In genomic region chr6:137084865-137085617, GRCh38 we compare ENCODE assay signal across 24 cellular contexts. TPM values are rescaled to one million over a fixed set of nuclear protein-coding genes. Genes with fewer than 3 reads are reported as not detected.
DNase-seq lines count a peak whose midpoint lies in the region; ATAC-seq, FAIRE-seq and TF ChIP-seq lines count a peak whose summit lies in the region.
"Had no signal": no experiment of that assay in that cellular context is flagged by ENCODE, and none has a peak within 500 bp of the region (broad histone marks: within the 10 kb centered on the region; RNA-seq: fewer than 3 reads in every experiment).

No MANE protein-coding gene starts in this region.

- no peaks in the 10 kb centered on the region for H3K9me3 Mint-ChIP-seq in activated CD4-positive, alpha-beta memory T cell treated with anti-CD3 and anti-CD28 coated beads for 36 hours
- H3K9me3 Mint-ChIP-seq in activated CD4-positive, alpha-beta memory T cell treated with anti-CD3 and anti-CD28 coated beads, Interleukin-2, amount 10 ng/mL, durations not matched to agents 7 days and 5 days = no peaks in the 10 kb centered on the region
- H3K9me3 Mint-ChIP-seq: T-helper 1 cell treated with Interleukin-12 subunit alpha and Interleukin-12 subunit beta and Interleukin-4 antibody, amounts not matched to agents 30 μg/mL and 1 μg/mL, for 36 hours had no signal

- H3K27ac Mint-ChIP-seq in activated CD4-positive, alpha-beta memory T cell treated with anti-CD3 and anti-CD28 coated beads for 36 hours = peak overlapping the region; percentile 9
- H3K27ac Mint-ChIP-seq in activated CD4-positive, alpha-beta memory T cell treated with anti-CD3 and anti-CD28 coated beads, Interleukin-2, amount 10 ng/mL, durations not matched to agents 7 days and 5 days = no peak overlapping the region
- H3K27ac Mint-ChIP-seq: T-helper 1 cell treated with Interleukin-12 subunit alpha and Interleukin-12 subunit beta and Interleukin-4 antibody, amounts not matched to agents 30 μg/mL and 1 μg/mL, for 36 hours had no signal

- no peaks in the 10 kb centered on the region for H3K9me3 ChIP-seq in Karpas-422 (ENCODE audit: low read length)
- H3K9me3 ChIP-seq in body of pancreas = no peaks in the 10 kb centered on the region

- H3K4me2 ChIP-seq in Karpas-422 (ENCODE audit: low read depth, low read length, poor library complexity, severe bottlenecking) = peak overlapping the region; percentile 14
- H3K4me2 ChIP-seq: KMS-11 had no signal

- peaks cover 18% of the 10 kb centered on the region for H3K4me1 ChIP-seq in Karpas-422 (ENCODE audit: low read length)
- no peaks in the 10 kb centered on the region for H3K4me1 ChIP-seq in body of pancreas

- 37 to 39% methylated on average over 2 of the region's 2 CpGs for WGBS in body of pancreas, 2 donors

- H2AFZ ChIP-seq in Karpas-422 (ENCODE audit: low read length) = peak overlapping the region; percentile 28; the same call in 1 of the 2 replicates

- H3K36me3 ChIP-seq in Karpas-422 (ENCODE audit: insufficient read depth, low read length) = no peaks in the 10 kb centered on the region
- H3K36me3 ChIP-seq in body of pancreas (replicated peaks in 1 of 2; ENCODE audit: insufficient read depth in 1 of 2, low read depth in 2 of 2) = no peaks in the 10 kb centered on the region

- H3K4me3 Mint-ChIP-seq in activated CD4-positive, alpha-beta memory T cell treated with anti-CD3 and anti-CD28 coated beads for 36 hours = no peak overlapping the region
- H3K4me3 Mint-ChIP-seq in activated CD4-positive, alpha-beta memory T cell treated with anti-CD3 and anti-CD28 coated beads, Interleukin-2, amount 10 ng/mL, durations not matched to agents 7 days and 5 days = no peak overlapping the region
- H3K4me3 Mint-ChIP-seq: T-helper 1 cell treated with Interleukin-12 subunit alpha and Interleukin-12 subunit beta and Interleukin-4 antibody, amounts not matched to agents 30 μg/mL and 1 μg/mL, for 36 hours had no signal

- TF ChIP-seq CTCF in body of pancreas (IDR thresholded peaks at IDR 0.05) = no peak

- H3K4me3 ChIP-seq in Karpas-422 (ENCODE audit: low read length) (no peak overlapping the region), body of pancreas (no peak overlapping the region)

- intact Hi-C loops in activated CD4-positive, alpha-beta memory T cell treated with anti-CD3 and anti-CD28 coated beads for 36 hours (cut with micrococcal nuclease) = loop anchor here (5.0 kb wide), 1 partner anchor 58 kb away; no protein-coding TSS in a partner anchor
- intact Hi-C loops in body of pancreas (cut with DNase I) = no loop called here

- no peak for DNase-seq in activated CD4-positive, alpha-beta memory T cell treated with anti-CD3 and anti-CD28 coated beads for 36 hours
- no peak for DNase-seq in activated CD4-positive, alpha-beta memory T cell treated with anti-CD3 and anti-CD28 coated beads, Interleukin-2, amount 10 ng/mL, durations not matched to agents 7 days and 5 days
- DNase-seq in Karpas-422 = peak; percentile 52
- no peak for DNase-seq in NCI-H2171 (lab: John Stamatoyannopoulos, UW)
- DNase-seq in NCI-H82 treated with DMSO at 0.1 percent for 48 hours (lab: John Stamatoyannopoulos, UW; ENCODE audit: unreplicated experiment) = no peak
- DNase-seq in body of pancreas = no peak
- DNase-seq in hippocampal formation (lab: John Stamatoyannopoulos, UW) = no peak
- DNase-seq: DMS79; GOT3; HCEC 1CT; NCI-H1092; NCI-H1436 treated with DMSO at 0.1 percent for 48 hours; NCI-H2029; NCI-H226; NCI-H510A treated with DMSO at 0.1 percent for 48 hours; NCI-H748 treated with DMSO at 0.1 percent for 48 hours; NK-92 treated with Interleukin-12 subunit alpha and Interleukin-12 subunit beta, amount 100 ng/mL, for 24 hours; Right ventricle myocardium superior had no signal

- no peak for TF ChIP-seq POLR2A in body of pancreas (IDR thresholded peaks at IDR 0.05)

- H3K79me2 ChIP-seq in Karpas-422 (ENCODE audit: low read length) = no peaks in the 10 kb centered on the region

- H3K9me2 ChIP-seq in Karpas-422 (replicated peaks; ENCODE audit: insufficient read depth, low read length) = no peaks in the 10 kb centered on the region

- H3K27me3 Mint-ChIP-seq in activated CD4-positive, alpha-beta memory T cell treated with anti-CD3 and anti-CD28 coated beads for 36 hours = peaks cover 10% of the 10 kb centered on the region
- peaks cover 2% of the 10 kb centered on the region for H3K27me3 Mint-ChIP-seq in activated CD4-positive, alpha-beta memory T cell treated with anti-CD3 and anti-CD28 coated beads, Interleukin-2, amount 10 ng/mL, durations not matched to agents 7 days and 5 days

- ATAC-seq in body of pancreas = no peak

- H3K4me1 Mint-ChIP-seq in activated CD4-positive, alpha-beta memory T cell treated with anti-CD3 and anti-CD28 coated beads for 36 hours (ENCODE audit: low read depth) = peaks cover 18% of the 10 kb centered on the region
- peaks cover 5% of the 10 kb centered on the region for H3K4me1 Mint-ChIP-seq in activated CD4-positive, alpha-beta memory T cell treated with anti-CD3 and anti-CD28 coated beads, Interleukin-2, amount 10 ng/mL, durations not matched to agents 7 days and 5 days

- H3K27me3 ChIP-seq in Karpas-422 (ENCODE audit: low read length) = no peaks in the 10 kb centered on the region
- no peaks in the 10 kb centered on the region for H3K27me3 ChIP-seq in body of pancreas

- H3K27ac ChIP-seq in Karpas-422 (ENCODE audit: low read length) (no peak overlapping the region), body of pancreas (no peak overlapping the region)
- H3K27ac ChIP-seq: C4-2B, KMS-11 had no signal

- H4K20me1 ChIP-seq in Karpas-422 (ENCODE audit: insufficient read depth, low read depth, low read length) = no peaks in the 10 kb centered on the region

- FAIRE-seq in TTC549 (lab: Jason Lieb, UNC) = peak; percentile 51

- CTCF ChIA-PET in activated CD4-positive, alpha-beta memory T cell treated with anti-CD3 and anti-CD28 coated beads for 36 hours (lab: Charles Lee) = interaction anchor here (0.8 to 2.0 kb wide), 4 partner anchors 9 to 557 kb away, joined by 3 to 11 read pairs (median 4); no protein-coding TSS in a partner anchor
- CTCF ChIA-PET in activated CD4-positive, alpha-beta memory T cell treated with anti-CD3 and anti-CD28 coated beads, Interleukin-2, amount 10 ng/mL, durations not matched to agents 7 days and 5 days (lab: Charles Lee) = interaction anchor here (0.8 to 1.7 kb wide), 3 partner anchors 8 to 229 kb away, joined by 4 to 10 read pairs (median 6); no protein-coding TSS in a partner anchor

- POLR2A ChIA-PET in activated CD4-positive, alpha-beta memory T cell treated with anti-CD3 and anti-CD28 coated beads for 36 hours (lab: Charles Lee) = interaction anchor here (1.0 kb wide), 1 partner anchor 71 kb away, joined by 3 read pairs; no protein-coding TSS in a partner anchor
- POLR2A ChIA-PET in activated CD4-positive, alpha-beta memory T cell treated with anti-CD3 and anti-CD28 coated beads, Interleukin-2, amount 10 ng/mL, durations not matched to agents 7 days and 5 days (lab: Charles Lee) = no interaction called here

- H3K36me3 Mint-ChIP-seq in activated CD4-positive, alpha-beta memory T cell treated with anti-CD3 and anti-CD28 coated beads for 36 hours = no peaks in the 10 kb centered on the region
- H3K36me3 Mint-ChIP-seq in activated CD4-positive, alpha-beta memory T cell treated with anti-CD3 and anti-CD28 coated beads, Interleukin-2, amount 10 ng/mL, durations not matched to agents 7 days and 5 days (ENCODE audit: low read depth) = no peaks in the 10 kb centered on the region

- H3K9ac ChIP-seq in Karpas-422 (ENCODE audit: low read length) = no peak overlapping the region
- H3K9ac ChIP-seq: KMS-11 had no signal

RNA-seq across cellular contexts. Expression of gene IL20RA, which starts 40.3 kb away (rescaled TPM):
- not detected for total RNA-seq in activated CD4-positive, alpha-beta memory T cell treated with anti-CD3 and anti-CD28 coated beads for 36 hours
- not detected for total RNA-seq in activated CD4-positive, alpha-beta memory T cell treated with anti-CD3 and anti-CD28 coated beads, Interleukin-2, amount 10 ng/mL, durations not matched to agents 7 days and 5 days
- total RNA-seq in Karpas-422 (2014; rRNA removed; shearing (Covaris generic); ENCODE audit: low replicate concordance) = not detected in 2 replicates
- 10 to 100 TPM; 12.7 to 23.7 TPM for total RNA-seq in body of pancreas
- total RNA-seq: A172, HT1080 had no signal

Comparison
In these comparisons a context has a peak if more than half of its experiments do, and no peak if none do; other contexts are left out.
1. RNA of gene IL20RA, which starts 40.3 kb away (total RNA-seq): 12.7 to 23.7 TPM in body of pancreas; not detected in activated CD4-positive, alpha-beta memory T cell treated with anti-CD3 and anti-CD28 coated beads for 36 hours, not detected in activated CD4-positive, alpha-beta memory T cell treated with anti-CD3 and anti-CD28 coated beads, Interleukin-2, amount 10 ng/mL, durations not matched to agents 7 days and 5 days and not detected in Karpas-422; every median in the first group is over 10 times any median in the second.